In the genomic region with DNA sequence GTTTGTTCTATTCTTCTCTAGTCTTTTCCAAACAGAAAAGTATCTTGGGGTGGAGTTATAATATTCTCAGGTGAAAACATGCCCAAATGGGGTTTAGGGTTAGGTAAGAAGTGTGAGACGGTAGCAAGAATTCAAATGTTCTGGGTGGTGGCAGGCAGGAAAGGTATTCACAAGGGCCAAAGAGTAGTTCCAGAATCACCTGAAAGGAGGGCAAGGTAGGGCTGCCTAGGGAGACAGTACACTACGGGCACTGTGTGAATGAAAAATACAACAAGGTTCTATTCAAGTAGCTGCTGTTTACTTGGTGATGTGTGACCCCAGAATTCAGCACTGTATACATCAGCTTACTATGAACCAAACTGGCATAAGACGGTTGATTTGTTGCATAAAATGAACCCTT, we compare ENCODE assay signal across 21 cellular contexts. TPM values are rescaled to one million over a fixed set of nuclear protein-coding genes. Genes with fewer than 3 reads are reported as not detected.
DNase-seq lines count a peak whose midpoint lies in the region; ATAC-seq, FAIRE-seq and TF ChIP-seq lines count a peak whose summit lies in the region.
"Had no signal": no experiment of that assay in that cellular context is flagged by ENCODE, and none has a peak within 500 bp of the region (broad histone marks: within the 10 kb centered on the region; RNA-seq: fewer than 3 reads in every experiment).

No MANE protein-coding gene starts in this region.

- TF ChIP-seq CTCF in mucosa of descending colon (IDR thresholded peaks at IDR 0.05) (no peak), pancreas (IDR thresholded peaks at IDR 0.05) (no peak)

- intact Hi-C loops in mucosa of descending colon (cut with DNase I, micrococcal nuclease) (no loop called here), pancreas (cut with DNase I) (no loop called here)

- H3K9me3 ChIP-seq in mucosa of descending colon (no peaks in the 10 kb centered on the region), pancreas (no peaks in the 10 kb centered on the region)
- H3K9me3 ChIP-seq: A549; BLaER1 treated with 17β-estradiol and CSF1 and Interleukin-3, amounts not matched to agents 10 nM and 100 nM; Caco-2 had no signal

- no peaks in the 10 kb centered on the region for H3K4me1 ChIP-seq in mucosa of descending colon (ENCODE audit: low read depth)
- peaks cover 0 to 3% (median 0%) of the 10 kb centered on the region in 3 donors for H3K4me1 ChIP-seq in pancreas
- H3K4me1 ChIP-seq: A549; BLaER1 treated with 17β-estradiol and CSF1 and Interleukin-3, amounts not matched to agents 10 nM and 100 nM; Caco-2 had no signal

- H3K4me3 ChIP-seq in mucosa of descending colon (no peak overlapping the region), pancreas (no peak overlapping the region)
- H3K4me3 ChIP-seq: A549; BLaER1 treated with 17β-estradiol and CSF1 and Interleukin-3, amounts not matched to agents 10 nM and 100 nM had no signal

- no peaks in the 10 kb centered on the region for H3K27me3 ChIP-seq in pancreas
- H3K27me3 ChIP-seq: BLaER1 treated with 17β-estradiol and CSF1 and Interleukin-3, amounts not matched to agents 10 nM and 100 nM had no signal

- FAIRE-seq in pancreas (lab: Jason Lieb, UNC): no peak
- FAIRE-seq: A549, D721Med, G401.6, GM12891, GM19239 had no signal

- H3K27me3 Mint-ChIP-seq in activated T-cell treated with anti-CD3 and anti-CD28 coated beads, Interleukin-2, amount 50 U/mL, for 72 hours (ENCODE audit: low read depth): no peaks in the 10 kb centered on the region
- H3K27me3 Mint-ChIP-seq: B cell; CD4-positive, alpha-beta T cell had no signal

- no peak for ATAC-seq in activated T-cell treated with anti-CD3 and anti-CD28 coated beads, Interleukin-2, amount 50 U/mL, for 72 hours (replicated peaks in 1 of 2)
- peak; percentile 38 for ATAC-seq in mucosa of descending colon
- ATAC-seq in pancreas: no peak
- no peak for ATAC-seq in HG03196 (IDR thresholded peaks at IDR 0.05; ENCODE audit: unreplicated experiment)
- ATAC-seq: A549; CD8-positive, alpha-beta T cell had no signal

- no peak overlapping the region for H3K4me3 Mint-ChIP-seq in activated T-cell treated with anti-CD3 and anti-CD28 coated beads, Interleukin-2, amount 50 U/mL, for 72 hours
- H3K4me3 Mint-ChIP-seq: B cell; CD4-positive, alpha-beta T cell; CD8-positive, alpha-beta T cell had no signal

- DNase-seq in activated T-cell treated with anti-CD3 and anti-CD28 coated beads, Interleukin-2, amount 50 U/mL, for 72 hours: no peak
- no peak for DNase-seq in activated T-cell treated with anti-CD3 and anti-CD28 coated beads, Interleukin-2, amount 50 U/mL, for 1 hour
- DNase-seq in mucosa of descending colon: no peak
- DNase-seq in pancreas: no peak
- DNase-seq: AML-193; Caco-2; Calu3; CD4-positive, alpha-beta T cell; CD8-positive, alpha-beta T cell; DMS79 treated with DMSO at 0.1 percent for 48 hours; GF-D8 had no signal

- H3K27ac ChIP-seq in pancreas: no peak overlapping the region
- H3K27ac ChIP-seq: 22Rv1; A549; BLaER1 treated with 17β-estradiol and CSF1 and Interleukin-3, amounts not matched to agents 10 nM and 100 nM; C4-2B had no signal

- no peaks in the 10 kb centered on the region for H3K36me3 Mint-ChIP-seq in activated T-cell treated with anti-CD3 and anti-CD28 coated beads, Interleukin-2, amount 50 U/mL, for 72 hours (ENCODE audit: insufficient read depth in 2 of 2)

- WGBS in pancreas, 2 donors: 86 to 88% methylated on average over 3 of the region's 3 CpGs

- H3K36me3 ChIP-seq in mucosa of descending colon (ENCODE audit: low read depth): no peaks in the 10 kb centered on the region
- no peaks in the 10 kb centered on the region for H3K36me3 ChIP-seq in pancreas
- H3K36me3 ChIP-seq: BLaER1 treated with 17β-estradiol and CSF1 and Interleukin-3, amounts not matched to agents 10 nM and 100 nM had no signal

- H3K9me3 Mint-ChIP-seq in activated T-cell treated with anti-CD3 and anti-CD28 coated beads, Interleukin-2, amount 50 U/mL, for 72 hours: no peaks in the 10 kb centered on the region
- H3K9me3 Mint-ChIP-seq: CD4-positive, alpha-beta T cell; CD8-positive, alpha-beta T cell had no signal

- H3K4me1 Mint-ChIP-seq in activated T-cell treated with anti-CD3 and anti-CD28 coated beads, Interleukin-2, amount 50 U/mL, for 72 hours (ENCODE audit: low read depth): peaks cover 25% of the 10 kb centered on the region

- peak overlapping the region; percentile 27 for H3K27ac Mint-ChIP-seq in activated T-cell treated with anti-CD3 and anti-CD28 coated beads, Interleukin-2, amount 50 U/mL, for 72 hours
- H3K27ac Mint-ChIP-seq: B cell; CD4-positive, alpha-beta T cell; CD8-positive, alpha-beta T cell had no signal

RNA-seq across cellular contexts. Expression of gene NR3C2, which starts 51.9 kb away (rescaled TPM):
- total RNA-seq in activated T-cell treated with anti-CD3 and anti-CD28 coated beads, Interleukin-2, amount 50 U/mL, for 72 hours: 1 to 10 TPM; 6.2 to 8.0 TPM
- total RNA-seq in mucosa of descending colon (100 to 1,000 TPM in 2 of 3 donors, 10 to 100 TPM in 1; 86.5 to 205 (median 108) TPM), pancreas (10 to 100 TPM in 5 of 6 donors, 1 to 10 TPM in 1; 8.3 to 15.7 (median 12.8) TPM)
- 1 to 10 TPM; 2.5 to 3.6 TPM for polyA plus RNA-seq in pancreas

Comparison
In these comparisons a context has a peak if more than half of its experiments do, and no peak if none do; other contexts are left out.
1. RNA of gene NR3C2, which starts 51.9 kb away (total RNA-seq): 86.5 to 205 TPM in mucosa of descending colon; 8.3 to 15.7 TPM in pancreas and 6.2 to 8.0 TPM in activated T-cell treated with anti-CD3 and anti-CD28 coated beads, Interleukin-2, amount 50 U/mL, for 72 hours; every median in the first group is over 4 times any median in the second.